In genomic region chr17:16918443-16918842, GRCh38 we compare ENCODE assay signal across 27 cellular contexts. TPM values are rescaled to one million over a fixed set of nuclear protein-coding genes. Genes with fewer than 3 reads are reported as not detected.
A peak's percentile ranks its signal among the peaks of the same experiment; 100 is the strongest.
DNase-seq lines count a peak whose midpoint lies in the region; ATAC-seq and TF ChIP-seq lines count a peak whose summit lies in the region.
"Had no signal": no experiment of that assay in that cellular context is flagged by ENCODE, and none has a peak within 500 bp of the region (broad histone marks: within the 10 kb centered on the region; RNA-seq: fewer than 3 reads in every experiment).

No MANE protein-coding gene starts in this region.

- no peaks in the 10 kb centered on the region for H3K9me3 Mint-ChIP-seq in Caco-2 (ENCODE audit: unreplicated experiment)
- H3K9me3 Mint-ChIP-seq: activated naive CD4-positive, alpha-beta T cell treated with anti-CD3 and anti-CD28 coated beads, Interleukin-2, amount 50 U/mL, for 72 hours; endodermal cell; GM23338; neural crest cell; stimulated activated naive B cell treated with anti-CD40 and anti-IgM and Interleukin-4, amounts not matched to agents 10 μg/mL and 1 μg/mL and 100 μg/mL, for 72 hours had no signal

- H3K27me3 ChIP-seq in Caco-2 (replicated peaks; ENCODE audit: control insufficient read depth, insufficient read depth, low read length) (no peaks in the 10 kb centered on the region), osteoblast (ENCODE audit: insufficient read depth, low read length) (no peaks in the 10 kb centered on the region)
- H3K27me3 ChIP-seq: cardiac muscle cell, sigmoid colon, suprapubic skin had no signal

- no peaks in the 10 kb centered on the region for H3K79me2 ChIP-seq in osteoblast (ENCODE audit: insufficient read depth, low read length)

- H3K4me1 ChIP-seq in Caco-2: no peaks in the 10 kb centered on the region
- no peaks in the 10 kb centered on the region for H3K4me1 ChIP-seq in osteoblast (ENCODE audit: insufficient read depth, low read length)
- H3K4me1 ChIP-seq: foreskin keratinocyte, sigmoid colon, suprapubic skin had no signal

- TF ChIP-seq CTCF in Caco-2 (IDR thresholded peaks at IDR 0.05; ENCODE audit: insufficient read depth in 1 of 2, low read depth in 1 of 2, low read length in 1 of 2, severe bottlenecking in 1 of 2, unreplicated experiment in 1 of 2) (no peak), VCaP (conservative IDR thresholded peaks at IDR 0.05) (no peak), osteoblast (IDR thresholded peaks at IDR 0.05; ENCODE audit: extremely low read depth, low read depth, low read length) (no peak)

- H2AFZ ChIP-seq in osteoblast (ENCODE audit: low read length): no peak overlapping the region
- H2AFZ ChIP-seq: GM23338 had no signal

- no peak overlapping the region for H3K4me2 ChIP-seq in osteoblast (ENCODE audit: insufficient read depth, low read length)
- H3K4me2 ChIP-seq: GM23338, SK-N-SH had no signal

- H3K27ac ChIP-seq in VCaP (peak overlapping the region; percentile 19; the same call in 1 of the 2 replicates), osteoblast (ENCODE audit: low read depth, low read length) (no peak overlapping the region)
- H3K27ac ChIP-seq: cardiac muscle cell, foreskin keratinocyte, sigmoid colon, suprapubic skin had no signal

- no peak overlapping the region for H3K27ac Mint-ChIP-seq in Caco-2 (ENCODE audit: unreplicated experiment)
- H3K27ac Mint-ChIP-seq: activated naive CD4-positive, alpha-beta T cell treated with anti-CD3 and anti-CD28 coated beads, Interleukin-2, amount 50 U/mL, for 72 hours; endodermal cell; GM23338; progenitor cell of endocrine pancreas; stimulated activated naive B cell treated with anti-CD40 and anti-IgM and Interleukin-4, amounts not matched to agents 10 μg/mL and 1 μg/mL and 100 μg/mL, for 72 hours had no signal

- H3K36me3 ChIP-seq in Caco-2 (ENCODE audit: control insufficient read depth, insufficient read depth, low read length) (no peaks in the 10 kb centered on the region), osteoblast (ENCODE audit: insufficient read depth, low read length) (no peaks in the 10 kb centered on the region)
- H3K36me3 ChIP-seq: cardiac muscle cell, sigmoid colon, suprapubic skin had no signal

- H3K4me3 ChIP-seq in Caco-2 (ENCODE audit: low read depth, low read length): no peak overlapping the region
- H3K4me3 ChIP-seq in osteoblast (ENCODE audit: insufficient read depth, low read length): no peak overlapping the region
- H3K4me3 ChIP-seq: cardiac muscle cell, GM23338, sigmoid colon, suprapubic skin had no signal

- CTCF ChIA-PET in Caco-2 (lab: Charles Lee): no interaction called here

- H3K36me3 Mint-ChIP-seq in Caco-2 (ENCODE audit: insufficient read depth, unreplicated experiment): peaks cover 5% of the 10 kb centered on the region
- H3K36me3 Mint-ChIP-seq: activated naive CD4-positive, alpha-beta T cell treated with anti-CD3 and anti-CD28 coated beads, Interleukin-2, amount 50 U/mL, for 72 hours; stimulated activated naive B cell treated with anti-CD40 and anti-IgM and Interleukin-4, amounts not matched to agents 10 μg/mL and 1 μg/mL and 100 μg/mL, for 72 hours had no signal

- H3K9me3 ChIP-seq in Caco-2: no peaks in the 10 kb centered on the region
- H3K9me3 ChIP-seq in osteoblast (ENCODE audit: low read depth, low read length): no peaks in the 10 kb centered on the region
- H3K9me3 ChIP-seq: sigmoid colon, SK-N-SH, suprapubic skin had no signal

- intact Hi-C loops in Caco-2 (cut with micrococcal nuclease; ENCODE audit: unreplicated experiment): loop anchor here (1.0 to 5.0 kb wide), 2 partner anchors 12 to 74 kb away; no protein-coding TSS in a partner anchor

- no peaks in the 10 kb centered on the region for H4K20me1 ChIP-seq in osteoblast (ENCODE audit: insufficient read depth, low read length)

- no peak for ATAC-seq in GM18858 (IDR thresholded peaks at IDR 0.05; ENCODE audit: unreplicated experiment)
- ATAC-seq: activated naive CD4-positive, alpha-beta T cell treated with anti-CD3 and anti-CD28 coated beads, Interleukin-2, amount 50 U/mL, for 72 hours; esophagus mucosa; foreskin keratinocyte; GM23338; stimulated activated naive B cell treated with anti-CD40 and anti-IgM and Interleukin-4, amounts not matched to agents 10 μg/mL and 1 μg/mL and 100 μg/mL, for 72 hours had no signal

- H3K4me1 Mint-ChIP-seq in Caco-2 (ENCODE audit: low read depth, unreplicated experiment): peaks cover 9% of the 10 kb centered on the region
- H3K4me1 Mint-ChIP-seq: neural crest cell had no signal

- H3K27me3 Mint-ChIP-seq in Caco-2 (ENCODE audit: insufficient read depth, unreplicated experiment): no peaks in the 10 kb centered on the region
- H3K27me3 Mint-ChIP-seq: progenitor cell of endocrine pancreas; stimulated activated naive B cell treated with anti-CD40 and anti-IgM and Interleukin-4, amounts not matched to agents 10 μg/mL and 1 μg/mL and 100 μg/mL, for 72 hours had no signal

- POLR2A ChIA-PET in Caco-2 (lab: Charles Lee): no interaction called here

- no TSS peak for BruUV-seq in Caco-2 (replicated peaks; lab: Mats Ljungman, UMichigan)

- H3K4me3 Mint-ChIP-seq in Caco-2 (ENCODE audit: unreplicated experiment): no peak overlapping the region
- H3K4me3 Mint-ChIP-seq: endodermal cell; GM23338; neural crest cell; stimulated activated naive B cell treated with anti-CD40 and anti-IgM and Interleukin-4, amounts not matched to agents 10 μg/mL and 1 μg/mL and 100 μg/mL, for 72 hours had no signal

- DNase-seq in Caco-2 (peak; percentile 65 to 69), DMS53 treated with DMSO at 0.1 percent for 48 hours (lab: John Stamatoyannopoulos, UW; ENCODE audit: unreplicated experiment) (peak; percentile 29), osteoblast (ENCODE audit: insufficient read length, low spot score, missing footprints) (peak; percentile 27), T-helper 9 cell (no peak)
- DNase-seq in activated CD4-positive, alpha-beta T cell treated with anti-CD3 and anti-CD28 coated beads for 4 hours: no peak
- DNase-seq: endodermal cell; foreskin keratinocyte; NCI-H1092 treated with DMSO at 0.1 percent for 48 hours; NCI-H1930; NCI-H226; sigmoid colon; SK-N-SH; stimulated activated CD4-positive, alpha-beta T cell treated with anti-CD3 and anti-CD28 coated beads, Interleukin-4, amount 100 ng/mL, for 4 hours; stimulated activated naive B cell treated with anti-CD40 and anti-IgM and Interleukin-4, amounts not matched to agents 10 μg/mL and 1 μg/mL and 100 μg/mL, for 72 hours; T-helper 2 cell had no signal

RNA-seq across cellular contexts. Expression of gene TNFRSF13B, which starts 53.5 kb away (rescaled TPM):
- total RNA-seq in Caco-2 (2022) (not detected in 2 replicates), osteoblast (not detected in 2 replicates)
- total RNA-seq: activated naive CD4-positive, alpha-beta T cell treated with anti-CD3 and anti-CD28 coated beads, Interleukin-2, amount 50 U/mL, for 72 hours; aorta; cardiac muscle cell; foreskin keratinocyte; G401; GM23338; neural crest cell; progenitor cell of endocrine pancreas; sigmoid colon; urinary bladder had no signal

Comparison
In these comparisons a context has a peak if more than half of its experiments do, and no peak if none do; other contexts are left out.
1. DNase-seq: peak in Caco-2 (2 of 2), DMS53 treated with DMSO at 0.1 percent for 48 hours (single experiment) and osteoblast (single experiment); none in T-helper 9 cell (single experiment) and activated CD4-positive, alpha-beta T cell treated with anti-CD3 and anti-CD28 coated beads for 4 hours (0 of 2).